ENCODE assay signal across 21 cellular contexts in the genomic region with DNA sequence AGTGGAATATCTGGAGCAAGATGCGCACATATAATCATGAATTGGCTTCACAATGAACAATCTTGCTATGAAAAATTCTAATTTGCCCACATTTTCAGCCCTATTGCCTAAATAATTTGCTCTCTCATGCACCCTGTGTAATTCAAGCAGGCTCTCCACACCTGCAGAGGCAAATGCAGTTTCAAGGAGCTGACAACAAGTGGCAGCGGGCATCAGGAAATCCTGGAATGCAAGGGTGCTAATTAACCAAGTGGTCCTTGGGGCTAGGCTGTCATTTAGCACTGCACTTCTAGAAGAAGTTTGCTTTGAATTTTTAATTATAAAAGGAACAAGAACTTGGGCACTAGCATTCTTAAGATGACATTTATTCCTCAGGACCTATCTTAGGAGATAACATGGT. TPM values are rescaled to one million over a fixed set of nuclear protein-coding genes. Genes with fewer than 3 reads are reported as not detected.
DNase-seq lines count a peak whose midpoint lies in the region; FAIRE-seq and TF ChIP-seq lines count a peak whose summit lies in the region.
"Had no signal": no experiment of that assay in that cellular context is flagged by ENCODE, and none has a peak within 500 bp of the region (broad histone marks: within the 10 kb centered on the region; RNA-seq: fewer than 3 reads in every experiment).

No MANE protein-coding gene starts in this region.

- no peak overlapping the region for H3K4me3 ChIP-seq in KMS-11 (IDR thresholded peaks at IDR 0.05; ENCODE audit: insufficient read depth, low read depth, low read length)
- no peak overlapping the region for H3K4me3 ChIP-seq in H1 (ENCODE audit: extremely low read depth in 1 of 4, insufficient read depth in 2 of 4, low read depth in 3 of 4, low read length in 4 of 4)
- H3K4me3 ChIP-seq in BE2C (ENCODE audit: low read depth, low read length), result no peak overlapping the region
- H3K4me3 ChIP-seq: GM12878 had no signal

- WGBS in H1 (ENCODE audit: extremely low coverage in 1 of 2, insufficient coverage in 1 of 2, insufficient read length in 1 of 2, insufficient replicate concordance in 2 of 2, low coverage in 1 of 2, low lambda C conversion rate in 2 of 2, missing lambda C conversion rate in 1 of 2), 2 experiments, result 80% methylated on average over 2 of the region's 2 CpGs; no CpG with 5 or more reads in 1 of the 2 experiments

- no peak for FAIRE-seq in H1 (lab: Jason Lieb, UNC)
- FAIRE-seq: GM12878, GM18507 had no signal

- H3K56ac ChIP-seq in H1 (replicated peaks; ENCODE audit: insufficient read length, low read depth, low read length), result no peak overlapping the region

- H3K23ac ChIP-seq in H1 (ENCODE audit: insufficient read length), result no peak overlapping the region

- H3K18ac ChIP-seq in H1 (ENCODE audit: extremely low read depth, low read length), result no peak overlapping the region

- no peak overlapping the region for H2AK5ac ChIP-seq in H1 (ENCODE audit: low read depth, low read length)

- H3K27me3 Mint-ChIP-seq in activated T-cell treated with anti-CD3 and anti-CD28 coated beads, Interleukin-2, amount 50 U/mL, for 24 hours, result no peaks in the 10 kb centered on the region

- CTCF ChIA-PET in H1 (lab: Charles Lee; ENCODE audit: partially characterized antibody), result interaction anchor here (1.0 kb wide), 1 partner anchor 8 kb away, joined by 3 read pairs; no protein-coding TSS in a partner anchor

- no peak overlapping the region for H3K4me3 Mint-ChIP-seq in activated T-cell treated with anti-CD3 and anti-CD28 coated beads, Interleukin-2, amount 50 U/mL, for 24 hours
- H3K4me3 Mint-ChIP-seq: CD14-positive monocyte, HFFc6 had no signal

- H3K36me3 ChIP-seq in KMS-11 (ENCODE audit: insufficient read depth), result no peaks in the 10 kb centered on the region; the same call in 1 of the 2 replicates
- H3K36me3 ChIP-seq in H1 (ENCODE audit: control insufficient read depth in 2 of 4, insufficient read depth in 4 of 4, low read length in 3 of 4), result no peaks in the 10 kb centered on the region
- no peaks in the 10 kb centered on the region for H3K36me3 ChIP-seq in BE2C

- H2BK20ac ChIP-seq in H1 (ENCODE audit: low read length), result no peak overlapping the region

- H3K23me2 ChIP-seq in H1 (ENCODE audit: low read depth, low read length), result no peaks in the 10 kb centered on the region; the same call in 1 of the 2 replicates

- no peak for TF ChIP-seq POLR2A in H1 (IDR thresholded peaks at IDR 0.05; ENCODE audit: control extremely low read depth in 1 of 2, low read depth in 2 of 2, low read length in 2 of 2)

- H3K79me1 ChIP-seq in H1 (ENCODE audit: low read depth, low read length), result no peaks in the 10 kb centered on the region

- H4K8ac ChIP-seq in H1 (ENCODE audit: extremely low read depth, insufficient read depth, low read length), result no peak overlapping the region

- H2BK120ac ChIP-seq in H1 (replicated peaks; ENCODE audit: low read depth, low read length), result no peak overlapping the region

- H4K5ac ChIP-seq in H1 (ENCODE audit: insufficient read length, low read depth, low read length), result no peak overlapping the region

- TF ChIP-seq CTCF in KMS-11 (conservative IDR thresholded peaks at IDR 0.05; ENCODE audit: low read depth, low read length), result no peak
- TF ChIP-seq CTCF in H1 (IDR thresholded peaks at IDR 0.05; ENCODE audit: control extremely low read depth in 1 of 3, insufficient read depth in 1 of 3, low read depth in 1 of 3, low read length in 3 of 3), result peak; percentile 24 to 39 (median 31); a peak in 3 of 4 replicates
- TF ChIP-seq CTCF in BE2C (IDR thresholded peaks at IDR 0.05; ENCODE audit: low read depth, low read length), result no peak

- H3K14ac ChIP-seq in H1 (ENCODE audit: insufficient read length), result no peak overlapping the region

- H3K27me3 ChIP-seq in KMS-11 (ENCODE audit: insufficient read depth, low read depth), result no peaks in the 10 kb centered on the region
- H3K27me3 ChIP-seq in H1 (replicated peaks in 1 of 4; ENCODE audit: control insufficient read depth in 3 of 4, extremely low read depth in 1 of 4, insufficient read depth in 3 of 4, low read length in 3 of 4), result no peaks in the 10 kb centered on the region
- no peaks in the 10 kb centered on the region for H3K27me3 ChIP-seq in BE2C

- H3K4me2 ChIP-seq in KMS-11, result peak overlapping the region; percentile 58
- H3K4me2 ChIP-seq in H1 (ENCODE audit: insufficient read depth in 1 of 2, low read depth in 2 of 2, low read length in 2 of 2), result no peak overlapping the region

- no peak overlapping the region for H2BK12ac ChIP-seq in H1 (ENCODE audit: low read depth, low read length)

- no peak overlapping the region for H3K9ac ChIP-seq in KMS-11
- no peak overlapping the region for H3K9ac ChIP-seq in H1 (replicated peaks in 1 of 4; ENCODE audit: extremely low read depth in 1 of 4, low read depth in 3 of 4, low read length in 3 of 4)

- H2AFZ ChIP-seq in KMS-11 (ENCODE audit: low read depth) (no peak overlapping the region), H1 (ENCODE audit: low read length) (no peak overlapping the region)

- peak; percentile 59 to 71 for TF ChIP-seq RAD21 in H1 (IDR thresholded peaks at IDR 0.05 in 1 of 2, conservative IDR thresholded peaks at IDR 0.05 in 1 of 2; ENCODE audit: low read depth in 2 of 2, low read length in 2 of 2)

- no peak for TF ChIP-seq EP300 in H1 (IDR thresholded peaks at IDR 0.05; ENCODE audit: borderline replicate concordance in 1 of 2, low read depth in 2 of 2, low read length in 2 of 2)

- no peaks in the 10 kb centered on the region for H3K9me3 Mint-ChIP-seq in activated T-cell treated with anti-CD3 and anti-CD28 coated beads, Interleukin-2, amount 50 U/mL, for 24 hours
- H3K9me3 Mint-ChIP-seq: CD14-positive monocyte, HFFc6 had no signal

- peak overlapping the region; percentile 4 for H3K27ac Mint-ChIP-seq in activated T-cell treated with anti-CD3 and anti-CD28 coated beads, Interleukin-2, amount 50 U/mL, for 24 hours
- H3K27ac Mint-ChIP-seq: CD14-positive monocyte, HFFc6 had no signal

- DNase-seq in activated T-cell treated with anti-CD3 and anti-CD28 coated beads, Interleukin-2, amount 50 U/mL, for 24 hours, result no peak
- no peak for DNase-seq in activated T-cell treated with anti-CD3 and anti-CD28 coated beads, Interleukin-2, amount 50 U/mL, for 48 hours
- DNase-seq in H1 (ENCODE audit: low read depth in 1 of 2, low spot score in 2 of 2) (no peak), BE2C (no peak), mucosa of gallbladder (ENCODE audit: low spot score) (no peak), MV-4-11 (lab: John Stamatoyannopoulos, UW) (no peak)
- DNase-seq: DMS79 treated with DMSO at 0.1 percent for 48 hours; GOT3; HFFc6; KBM-7; NCI-H1694; NCI-H2107; NCI-H345; NCI-H526; NK-92 treated with Interleukin-12 subunit alpha and Interleukin-12 subunit beta, amount 100 ng/mL, for 24 hours; RPMI8226; SIG-M5 had no signal

- no peak overlapping the region for H4K91ac ChIP-seq in H1 (replicated peaks; ENCODE audit: insufficient read length, low read length)

- no peak overlapping the region for H2BK15ac ChIP-seq in H1 (ENCODE audit: low read length)

- no peak overlapping the region for H2BK5ac ChIP-seq in H1 (ENCODE audit: low read depth, low read length)

- peaks cover 86% of the 10 kb centered on the region for H3K4me1 Mint-ChIP-seq in activated T-cell treated with anti-CD3 and anti-CD28 coated beads, Interleukin-2, amount 50 U/mL, for 24 hours (ENCODE audit: low read depth)
- H3K4me1 Mint-ChIP-seq: CD14-positive monocyte had no signal

- no peak overlapping the region for H3K4ac ChIP-seq in H1 (replicated peaks; ENCODE audit: insufficient read length, low read depth, low read length)

- H3K4me1 ChIP-seq in KMS-11 (ENCODE audit: low read depth, poor library complexity, severe bottlenecking) (peaks cover 98% of the 10 kb centered on the region), H1 (replicated peaks in 1 of 4; ENCODE audit: control insufficient read depth in 3 of 4, insufficient read depth in 4 of 4, low read length in 3 of 4) (peaks cover 0 to 6% (median 0%) of the 10 kb centered on the region in 4 experiments; a peak in 1 of 7 replicates), BE2C (no peaks in the 10 kb centered on the region)

- H3K36me3 Mint-ChIP-seq in activated T-cell treated with anti-CD3 and anti-CD28 coated beads, Interleukin-2, amount 50 U/mL, for 24 hours (ENCODE audit: low read depth), result peaks cover 44% of the 10 kb centered on the region
- H3K36me3 Mint-ChIP-seq: CD14-positive monocyte had no signal

- H4K20me1 ChIP-seq in KMS-11 (ENCODE audit: insufficient read depth) (no peaks in the 10 kb centered on the region; the same call in none of the 2 replicates), H1 (replicated peaks in 1 of 2; ENCODE audit: control insufficient read depth in 1 of 2, insufficient read depth in 2 of 2, low read length in 2 of 2) (peaks cover 0 to 3% of the 10 kb centered on the region in 2 experiments)

- POLR2A ChIA-PET in H1 (lab: Charles Lee; ENCODE audit: partially characterized antibody), result no interaction called here

- H3K27ac ChIP-seq in KMS-11, result peak overlapping the region; percentile 8; the same call in 1 of the 2 replicates
- H3K27ac ChIP-seq in H1 (ENCODE audit: low read depth, low read length), result no peak overlapping the region

- no peaks in the 10 kb centered on the region for H3K9me3 ChIP-seq in H1 (ENCODE audit: insufficient read depth in 2 of 2, low read depth in 1 of 2, low read length in 1 of 2)
- no peaks in the 10 kb centered on the region for H3K9me3 ChIP-seq in BE2C

- peaks cover 96% of the 10 kb centered on the region for H3K79me2 ChIP-seq in KMS-11 (ENCODE audit: insufficient read depth, low read depth)
- no peaks in the 10 kb centered on the region for H3K79me2 ChIP-seq in H1 (ENCODE audit: control insufficient read depth in 1 of 2, insufficient read depth in 2 of 2, low read length in 2 of 2)

TF ChIP-seq in H1, 55 proteins besides CTCF, POLR2A, EP300 and RAD21:
- TF ChIP-seq TBP (IDR thresholded peaks at IDR 0.05; ENCODE audit: low read depth, low read length), result no peak
- no peak for TF ChIP-seq MAFK (IDR thresholded peaks at IDR 0.05; ENCODE audit: low read depth, low read length)
- 0 out of 2 replicates have a peak, but pooled peaks have one; percentile 18 for TF ChIP-seq TEAD4 (IDR thresholded peaks at IDR 0.05; ENCODE audit: low read depth, low read length)
- TF ChIP-seq KDM5A (IDR thresholded peaks at IDR 0.05; ENCODE audit: low read length), result no peak
TF ChIP-seq in H1: peak in this region for 1.

RNA-seq across cellular contexts. Expression of gene ICE2, which starts 56.3 kb away (rescaled TPM):
- total RNA-seq in H1 (2021; fragmentation: NEBNext Ultra II Directional; extraction: Animal tissue kit (Norgen Biotek cat#: 25700)), result 74.1 and 87.3 TPM in 2 replicates
- 26.4 and 40.0 TPM in 2 replicates for polyA plus RNA-seq in H1 (2011; rRNA removed)
- 27.5 TPM for polyA plus RNA-seq in H1 (2011; cell fraction: cytosol; rRNA removed)
- polyA plus RNA-seq in H1 (2011; cell fraction: nucleus; rRNA removed), result 65.4 TPM
- 32.1 to 61.5 TPM (median 39.4 TPM) in 4 replicates for polyA plus RNA-seq in H1 (2012, experiment 1 of 2)
- polyA plus RNA-seq in H1 (2012, experiment 2 of 2), result 1.8 TPM
- polyA plus RNA-seq in H1 (2013, experiment 1 of 2), result 42.7 TPM
- 36.4 TPM for polyA plus RNA-seq in H1 (2013, experiment 2 of 2)
- 60.6 and 80.3 TPM in 2 replicates for polyA minus RNA-seq in H1 (2011; rRNA and poly(A)+ RNA removed)
- 38.4 TPM for polyA minus RNA-seq in H1 (2011; cell fraction: cytosol; rRNA and poly(A)+ RNA removed)
- polyA minus RNA-seq in H1 (2011; cell fraction: nucleus; rRNA and poly(A)+ RNA removed), result 152 TPM
- polyA plus RNA-seq in BE2C (2012; ENCODE audit: insufficient read depth, insufficient read length, low read depth), result 48.5 TPM
- 47.7 TPM for total RNA-seq in mucosa of gallbladder

Comparison
In these comparisons a context has a peak if more than half of its experiments do, and no peak if none do; other contexts are left out.
1. CTCF ChIP-seq: peak in H1 (3 of 3); none in KMS-11 (single experiment) and BE2C (single experiment).